ENCODE assay signal across 8 cellular contexts in the genomic region with DNA sequence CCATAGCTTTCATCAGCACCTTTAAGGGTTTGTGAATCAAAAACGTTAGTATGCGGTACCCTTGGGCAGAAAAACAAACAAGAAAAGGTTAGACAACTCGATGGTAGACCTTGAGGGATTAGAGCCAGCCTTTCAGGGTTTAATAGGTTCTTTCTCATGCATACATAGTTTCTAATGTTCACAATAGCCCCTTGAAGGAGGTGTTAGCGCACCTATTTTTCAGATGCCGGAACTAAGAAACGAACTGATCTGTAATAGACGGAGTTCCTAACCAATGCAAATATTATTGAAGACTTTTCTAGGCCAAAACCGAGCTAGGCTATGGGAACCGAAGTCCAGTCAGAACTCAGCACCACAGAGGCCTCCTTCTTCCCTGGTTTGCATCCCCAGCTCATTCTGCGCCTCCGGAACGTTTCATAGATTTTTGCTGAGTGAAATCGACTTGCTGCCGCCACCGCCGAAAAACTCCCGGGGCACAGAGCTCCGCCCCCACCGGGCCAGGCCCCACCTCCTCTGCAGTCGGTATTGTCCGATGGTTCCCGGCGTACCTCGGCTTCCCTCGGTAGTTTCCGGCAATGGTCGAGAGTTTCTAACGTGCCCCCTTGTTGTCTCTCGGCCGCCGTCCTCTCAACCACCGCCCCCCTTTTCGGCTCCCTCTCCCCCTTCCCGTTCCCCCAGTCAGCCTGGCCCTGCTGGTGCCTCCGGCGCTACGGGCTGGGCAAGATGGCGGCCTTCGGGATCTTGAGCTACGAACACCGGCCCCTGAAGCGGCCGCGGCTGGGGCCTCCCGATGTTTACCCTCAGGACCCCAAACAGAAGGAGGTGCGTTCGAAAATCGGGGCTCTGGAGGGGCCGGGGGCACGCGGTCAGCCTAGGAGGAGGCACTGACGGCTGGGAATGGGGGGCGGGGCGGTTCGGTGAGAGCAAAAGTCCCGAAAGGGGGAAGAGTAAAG. TPM values are rescaled to one million over a fixed set of nuclear protein-coding genes. Genes with fewer than 3 reads are reported as not detected.
DNase-seq lines count a peak whose midpoint lies in the region; ATAC-seq and TF ChIP-seq lines count a peak whose summit lies in the region.

TSS of gene MED12 (plus strand) at position 565 of the 953 bp plus-strand sequence. CDS start at position 724, 159 bp downstream.

- DNase-seq in C1 segment of cervical spinal cord (lab: John Stamatoyannopoulos, UW) (peak; percentile 2 to 86 (median 70)), GM19240 (ENCODE audit: insufficient read length, low spot score) (peak; percentile 55), NCI-H82 (lab: John Stamatoyannopoulos, UW) (peak; percentile 89), lower leg skin (ENCODE audit: low spot score in 2 of 2) (peak; percentile 69 to 96)
- peak; percentile 84 for DNase-seq in activated CD4-positive, alpha-beta memory T cell treated with anti-CD3 and anti-CD28 coated beads, Interleukin-2, amount 10 ng/mL, durations not matched to agents 7 days and 5 days
- DNase-seq in stimulated activated CD4-positive, alpha-beta T cell treated with anti-CD3 and anti-CD28 coated beads, Interleukin-4, amount 100 ng/mL, for 4 hours = peak; percentile 73 to 79

- H3K27me3 ChIP-seq in duodenal mucosa (ENCODE audit: control insufficient read depth in 1 of 2, insufficient read depth in 2 of 2, low read length in 2 of 2) = no peaks in the 10 kb centered on the region

- peaks cover 26% of the 10 kb centered on the region for H3K36me3 Mint-ChIP-seq in activated CD4-positive, alpha-beta memory T cell treated with anti-CD3 and anti-CD28 coated beads, Interleukin-2, amount 10 ng/mL, durations not matched to agents 7 days and 5 days (ENCODE audit: low read depth)

- H3K4me3 ChIP-seq in duodenal mucosa (ENCODE audit: low read depth in 1 of 2, low read length in 2 of 2) (peak within 1 kb of the TSS; percentile 72 to 80), lower leg skin (ENCODE audit: low read depth, poor library complexity, severe bottlenecking) (peak within 1 kb of the TSS; percentile 63)

- H3K9ac ChIP-seq in duodenal mucosa (ENCODE audit: low read depth in 1 of 2, low read length in 2 of 2) = peak within 1 kb of the TSS; percentile 51 to 75

- intact Hi-C loops in lower leg skin (cut with DNase I; ENCODE audit: low total_unique reads) = no loop called here

- peak within 1 kb of the TSS; percentile 77 for H3K4me3 Mint-ChIP-seq in activated CD4-positive, alpha-beta memory T cell treated with anti-CD3 and anti-CD28 coated beads, Interleukin-2, amount 10 ng/mL, durations not matched to agents 7 days and 5 days

- peaks cover 22 to 25% of the 10 kb centered on the region in 2 donors for H3K36me3 ChIP-seq in duodenal mucosa (ENCODE audit: control insufficient read depth in 1 of 2, insufficient read depth in 2 of 2, low read length in 2 of 2)

- peak within 1 kb of the TSS; percentile 56 for H3K27ac ChIP-seq in duodenal mucosa (ENCODE audit: low read depth, low read length)

- no peaks in the 10 kb centered on the region for H3K9me3 Mint-ChIP-seq in activated CD4-positive, alpha-beta memory T cell treated with anti-CD3 and anti-CD28 coated beads, Interleukin-2, amount 10 ng/mL, durations not matched to agents 7 days and 5 days

- TF ChIP-seq POLR2A in lower leg skin (IDR thresholded peaks at IDR 0.05) = no peak

- 2 to 40% methylated on average over 40 to 56 of the region's 56 CpGs for WGBS in lower leg skin, 2 donors

- peaks cover 28% of the 10 kb centered on the region for H3K4me1 Mint-ChIP-seq in activated CD4-positive, alpha-beta memory T cell treated with anti-CD3 and anti-CD28 coated beads, Interleukin-2, amount 10 ng/mL, durations not matched to agents 7 days and 5 days

- POLR2A ChIA-PET in activated CD4-positive, alpha-beta memory T cell treated with anti-CD3 and anti-CD28 coated beads, Interleukin-2, amount 10 ng/mL, durations not matched to agents 7 days and 5 days (lab: Charles Lee) = interaction anchor here (0.9 to 3.2 kb wide), 16 partner anchors 8 to 248 kb away, joined by 3 to 100 read pairs (median 6); partner anchors contain the start of genes CXorf65, FOXO4, NONO and SNX12

- peak; percentile 92 for ATAC-seq in HG03469 (IDR thresholded peaks at IDR 0.05; ENCODE audit: unreplicated experiment)

- CTCF ChIA-PET in activated CD4-positive, alpha-beta memory T cell treated with anti-CD3 and anti-CD28 coated beads, Interleukin-2, amount 10 ng/mL, durations not matched to agents 7 days and 5 days (lab: Charles Lee) = interaction anchor here (0.8 to 2.2 kb wide), 8 partner anchors 9 to 63 kb away, joined by 3 to 10 read pairs (median 5); partner anchors contain the start of gene FOXO4

- no peak for TF ChIP-seq CTCF in lower leg skin (IDR thresholded peaks at IDR 0.05)

- peaks cover 6 to 12% of the 10 kb centered on the region in 2 donors for H3K4me1 ChIP-seq in duodenal mucosa (ENCODE audit: control insufficient read depth in 1 of 2, insufficient read depth in 2 of 2, low read length in 2 of 2)

- peak within 1 kb of the TSS; percentile 78 for H3K27ac Mint-ChIP-seq in activated CD4-positive, alpha-beta memory T cell treated with anti-CD3 and anti-CD28 coated beads, Interleukin-2, amount 10 ng/mL, durations not matched to agents 7 days and 5 days

- no peaks in the 10 kb centered on the region for H3K27me3 Mint-ChIP-seq in activated CD4-positive, alpha-beta memory T cell treated with anti-CD3 and anti-CD28 coated beads, Interleukin-2, amount 10 ng/mL, durations not matched to agents 7 days and 5 days

- H3K9me3 ChIP-seq in duodenal mucosa (ENCODE audit: control insufficient read depth in 1 of 2, low read length in 2 of 2) = no peaks in the 10 kb centered on the region

RNA-seq across cellular contexts. Expression of gene MED12, which starts in this region (rescaled TPM):
- 10 to 100 TPM; 56.5 to 61.3 TPM for total RNA-seq in activated CD4-positive, alpha-beta memory T cell treated with anti-CD3 and anti-CD28 coated beads, Interleukin-2, amount 10 ng/mL, durations not matched to agents 7 days and 5 days
- 10 to 100 TPM; 27.3 to 42.9 (median 31.7) TPM for total RNA-seq in lower leg skin

Comparison
In these comparisons a context has a peak if more than half of its experiments do, and no peak if none do; other contexts are left out.
1. Peak in every context shown above with its lines: DNase-seq, ATAC-seq, H3K4me3 ChIP-seq and H3K27ac ChIP-seq.